In the genomic region with DNA sequence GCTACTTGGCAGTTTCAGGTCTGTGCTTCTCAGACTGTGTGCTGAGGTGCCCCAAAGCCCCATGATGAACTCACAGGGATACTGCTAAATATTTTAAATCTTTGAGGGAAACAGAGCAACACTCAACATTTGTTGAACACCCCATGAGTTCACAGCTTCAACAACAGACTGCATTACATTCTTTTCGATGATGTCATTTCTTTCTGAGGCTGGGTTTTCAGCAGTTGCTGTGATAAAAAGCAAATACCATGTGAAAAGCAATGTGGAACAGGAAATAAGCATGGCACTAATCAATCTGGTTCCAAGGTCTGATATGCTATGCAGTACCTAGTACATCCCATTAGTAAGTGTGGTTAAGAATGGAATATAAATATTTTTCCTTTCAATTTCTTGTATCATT, we compare ENCODE assay signal across 12 cellular contexts.
DNase-seq lines count a peak whose midpoint lies in the region; ATAC-seq, FAIRE-seq and TF ChIP-seq lines count a peak whose summit lies in the region.
"Had no signal": no experiment of that assay in that cellular context is flagged by ENCODE, and none has a peak within 500 bp of the region (broad histone marks: within the 10 kb centered on the region; RNA-seq: fewer than 3 reads in every experiment).

No MANE protein-coding gene starts in this region.

- H3K4me2 ChIP-seq in K562 (ENCODE audit: insufficient read depth, low read length) (no peak overlapping the region), smooth muscle cell (peak overlapping the region; percentile 5)

- H3K4me3 ChIP-seq in HEK293 (ENCODE audit: low read depth, low read length) (no peak overlapping the region), K562 (no peak overlapping the region), smooth muscle cell (no peak overlapping the region)
- H3K4me3 ChIP-seq: spleen had no signal

- H3K36me3 ChIP-seq in HEK293 (ENCODE audit: control insufficient read depth in 2 of 2, insufficient read depth in 1 of 2, low read length in 2 of 2): no peaks in the 10 kb centered on the region
- no peaks in the 10 kb centered on the region for H3K36me3 ChIP-seq in K562 (ENCODE audit: control insufficient read depth, insufficient read depth, low read length)
- H3K36me3 ChIP-seq in smooth muscle cell (ENCODE audit: low read depth): no peaks in the 10 kb centered on the region
- H3K36me3 ChIP-seq: spleen had no signal

- no TSS peak for BruUV-seq in K562 (replicated peaks; lab: Mats Ljungman, UMichigan)

- no peak for TF ChIP-seq RAD21 in K562 (CRISPR knock-in tag; conservative IDR thresholded peaks at IDR 0.05 in 1 of 2, IDR thresholded peaks at IDR 0.05 in 1 of 2)

- ATAC-seq in K562 (no peak), GM18520 (IDR thresholded peaks at IDR 0.05; ENCODE audit: unreplicated experiment) (no peak)

- no peak for TF ChIP-seq EP300 in K562 (IDR thresholded peaks at IDR 0.05; ENCODE audit: low read length)

- H3F3A ChIP-seq in smooth muscle cell (ENCODE audit: low read depth): peaks cover 42% of the 10 kb centered on the region

- no peak for TF ChIP-seq POLR2A in K562 (conservative IDR thresholded peaks at IDR 0.05)

- no peaks in the 10 kb centered on the region for H3K4me1 ChIP-seq in HEK293 (ENCODE audit: control insufficient read depth, insufficient read depth, low read length)
- peaks cover 4 to 11% of the 10 kb centered on the region in 2 experiments; a peak in 2 of 5 replicates for H3K4me1 ChIP-seq in K562 (replicated peaks in 1 of 2; ENCODE audit: control insufficient read depth in 2 of 2, insufficient read depth in 2 of 2, low read length in 2 of 2)
- peaks cover 50% of the 10 kb centered on the region for H3K4me1 ChIP-seq in smooth muscle cell (ENCODE audit: low read depth)

- in situ Hi-C loops in K562 (cut with MboI): no loop called here

- intact Hi-C loops in K562 (cut with micrococcal nuclease): no loop called here

- no peak for TF ChIP-seq CTCF in HEK293 (tag by site-specific recombination; IDR thresholded peaks at IDR 0.05)
- no peak for TF ChIP-seq CTCF in K562 (IDR thresholded peaks at IDR 0.05 in 2 of 3, conservative IDR thresholded peaks at IDR 0.05 in 1 of 3; ENCODE audit: insufficient read depth in 2 of 3, low read depth in 1 of 3, low read length in 3 of 3)
- no peak for TF ChIP-seq CTCF in smooth muscle cell (IDR thresholded peaks at IDR 0.05; ENCODE audit: borderline replicate concordance, insufficient read depth, poor library complexity, severe bottlenecking)
- TF ChIP-seq CTCF in GM10266 (IDR thresholded peaks at IDR 0.05; ENCODE audit: control insufficient read depth, insufficient read depth, low read depth, missing control alignments): no peak

- no peak for DNase-seq in K562 (ENCODE audit: extremely low read depth in 1 of 4, low spot score in 3 of 4)
- peak; percentile 34 for DNase-seq in kidney glomerular epithelial cell (lab: John Stamatoyannopoulos, UW)
- DNase-seq in smooth muscle cell (lab: John Stamatoyannopoulos, UW; ENCODE audit: unreplicated experiment): no peak
- no peak for DNase-seq in GM10266 (ENCODE audit: extremely low spot score)
- no peak for DNase-seq in NCI-H2029 treated with DMSO at 0.1 percent for 48 hours (lab: John Stamatoyannopoulos, UW)
- no peak for DNase-seq in NCI-H446 (lab: John Stamatoyannopoulos, UW)
- DNase-seq: activated CD8-positive, alpha-beta memory T cell treated with anti-CD3 and anti-CD28 coated beads for 24 hours; NCI-H748 treated with DMSO at 0.1 percent for 48 hours; spleen; stimulated activated CD8-positive, alpha-beta memory T cell treated with anti-CD3 and anti-CD28 coated beads, Interleukin-4, amount 100 ng/mL, for 48 hours had no signal

- H3K79me2 ChIP-seq in K562 (ENCODE audit: control insufficient read depth, insufficient read depth, low read length): no peaks in the 10 kb centered on the region
- peaks cover 67% of the 10 kb centered on the region for H3K79me2 ChIP-seq in smooth muscle cell (ENCODE audit: low read depth)

- no peak for FAIRE-seq in K562 (lab: Jason Lieb, UNC)

- CTCF ChIA-PET in HEK293 (lab: Yijun Ruan, JAX): interaction anchor here (0.7 kb wide), 1 partner anchor 30 kb away, joined by 3 read pairs; no protein-coding TSS in a partner anchor
- CTCF ChIA-PET in K562 (lab: Yijun Ruan, JAX; ENCODE audit: low intra/inter-chr PET ratio): no interaction called here

- no peaks in the 10 kb centered on the region for H4K20me1 ChIP-seq in K562 (replicated peaks; ENCODE audit: control insufficient read depth, insufficient read depth, low read length)
- H4K20me1 ChIP-seq in smooth muscle cell (ENCODE audit: low read depth): peaks cover 97% of the 10 kb centered on the region

- H3K27ac ChIP-seq in HEK293 (ENCODE audit: extremely low read depth, low read depth, low read length) (no peak overlapping the region), K562 (ENCODE audit: extremely low read depth, low read depth, low read length) (no peak overlapping the region), smooth muscle cell (ENCODE audit: low read depth) (peak overlapping the region; percentile 91)

- H3K9me1 ChIP-seq in K562 (ENCODE audit: control insufficient read depth, insufficient read depth, low read length): no peaks in the 10 kb centered on the region

- H3K9me3 ChIP-seq in HEK293 (ENCODE audit: control insufficient read depth, insufficient read depth, low read depth, low read length) (no peaks in the 10 kb centered on the region), K562 (replicated peaks; ENCODE audit: control insufficient read depth, insufficient read depth, low read depth, low read length) (no peaks in the 10 kb centered on the region), smooth muscle cell (replicated peaks; ENCODE audit: low read depth) (no peaks in the 10 kb centered on the region)
- H3K9me3 ChIP-seq: spleen had no signal

- WGBS in K562 (ENCODE audit: insufficient coverage, low coverage, missing lambda C conversion rate): 6% methylated on average over 1 of the region's 1 CpG
- 44% methylated on average over 1 of the region's 1 CpG for WGBS in smooth muscle cell (ENCODE audit: low lambda C conversion rate)

- H3K9ac ChIP-seq in K562 (ENCODE audit: insufficient read depth in 1 of 2, low read depth in 2 of 2, low read length in 2 of 2) (no peak overlapping the region), smooth muscle cell (ENCODE audit: low read depth) (no peak overlapping the region)

- H2AFZ ChIP-seq in K562 (ENCODE audit: low read depth, low read length): no peak overlapping the region
- H2AFZ ChIP-seq in smooth muscle cell (ENCODE audit: low read depth): no peak overlapping the region

- H3K27me3 ChIP-seq in K562 (ENCODE audit: control insufficient read depth in 2 of 2, insufficient read depth in 2 of 2, low read length in 2 of 2) (peaks cover 22% of the 10 kb centered on the region in 2 experiments), smooth muscle cell (ENCODE audit: low read depth) (no peaks in the 10 kb centered on the region)
- H3K27me3 ChIP-seq: spleen had no signal

- POLR2A ChIA-PET in HEK293 (lab: Yijun Ruan, JAX): no interaction called here
- POLR2A ChIA-PET in K562 (lab: Yijun Ruan, JAX): interaction anchor here (0.9 kb wide), 1 partner anchor 18 kb away, joined by 3 read pairs; no protein-coding TSS in a partner anchor

TF ChIP-seq in HEK293, 187 proteins besides CTCF, POLR2A, EP300 and RAD21 (continues in another document):
- TF ChIP-seq ZNF140 (tag by site-specific recombination; IDR thresholded peaks at IDR 0.05): no peak
- no peak for TF ChIP-seq KLF16 (tag by site-specific recombination; IDR thresholded peaks at IDR 0.05)
- TF ChIP-seq, protein P1, sequence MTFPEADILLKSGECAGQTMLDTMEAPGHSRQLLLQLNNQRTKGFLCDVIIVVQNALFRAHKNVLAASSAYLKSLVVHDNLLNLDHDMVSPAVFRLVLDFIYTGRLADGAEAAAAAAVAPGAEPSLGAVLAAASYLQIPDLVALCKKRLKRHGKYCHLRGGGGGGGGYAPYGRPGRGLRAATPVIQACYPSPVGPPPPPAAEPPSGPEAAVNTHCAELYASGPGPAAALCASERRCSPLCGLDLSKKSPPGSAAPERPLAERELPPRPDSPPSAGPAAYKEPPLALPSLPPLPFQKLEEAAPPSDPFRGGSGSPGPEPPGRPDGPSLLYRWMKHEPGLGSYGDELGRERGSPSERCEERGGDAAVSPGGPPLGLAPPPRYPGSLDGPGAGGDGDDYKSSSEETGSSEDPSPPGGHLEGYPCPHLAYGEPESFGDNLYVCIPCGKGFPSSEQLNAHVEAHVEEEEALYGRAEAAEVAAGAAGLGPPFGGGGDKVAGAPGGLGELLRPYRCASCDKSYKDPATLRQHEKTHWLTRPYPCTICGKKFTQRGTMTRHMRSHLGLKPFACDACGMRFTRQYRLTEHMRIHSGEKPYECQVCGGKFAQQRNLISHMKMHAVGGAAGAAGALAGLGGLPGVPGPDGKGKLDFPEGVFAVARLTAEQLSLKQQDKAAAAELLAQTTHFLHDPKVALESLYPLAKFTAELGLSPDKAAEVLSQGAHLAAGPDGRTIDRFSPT (tag by site-specific recombination; IDR thresholded peaks at IDR 0.05): no peak
- TF ChIP-seq ZNF610 (tag by site-specific recombination; IDR thresholded peaks at IDR 0.05; ENCODE audit: borderline replicate concordance): no peak
- TF ChIP-seq ZNF660 (tag by site-specific recombination; IDR thresholded peaks at IDR 0.05): no peak

TF ChIP-seq in K562, 482 proteins besides CTCF, POLR2A, EP300 and RAD21 (continues in another document):
- TF ChIP-seq FOXO4 (CRISPR knock-in tag; IDR thresholded peaks at IDR 0.05) (no peak), ATF3 (IDR thresholded peaks at IDR 0.05) (peak; percentile 69), ATF3 (CRISPR knock-in tag; conservative IDR thresholded peaks at IDR 0.05) (no peak), ATF7 (IDR thresholded peaks at IDR 0.05) (peak; percentile 61; the same call in 1 of the 2 replicates), ZNF311 (CRISPR knock-in tag; IDR thresholded peaks at IDR 0.05) (no peak)

Comparison
In these comparisons a context has a peak if more than half of its experiments do, and no peak if none do; other contexts are left out.
1. Of the 44 proteins assayed by ChIP-seq in both K562 and HEK293: peak only in K562: none; only in HEK293: ATF2; in both: none; in neither: 43.